ENCODE assay signal across 11 cellular contexts in genomic region chr16:68276223-68276622, GRCh38. TPM values are rescaled to one million over a fixed set of nuclear protein-coding genes. Genes with fewer than 3 reads are reported as not detected.
DNase-seq lines count a peak whose midpoint lies in the region; ATAC-seq and TF ChIP-seq lines count a peak whose summit lies in the region.
"Had no signal": no experiment of that assay in that cellular context is flagged by ENCODE, and none has a peak within 500 bp of the region (broad histone marks: within the 10 kb centered on the region; RNA-seq: fewer than 3 reads in every experiment).

No MANE protein-coding gene starts in this region.

- H3K9me3 ChIP-seq in osteoblast (ENCODE audit: low read depth, low read length), result no peaks in the 10 kb centered on the region
- H3K9me3 ChIP-seq: ascending aorta had no signal

- H3K4me1 Mint-ChIP-seq in activated B cell treated with CpG ODN at 0.5 μM for 24 hours, result peaks cover 54% of the 10 kb centered on the region
- peaks cover 62% of the 10 kb centered on the region for H3K4me1 Mint-ChIP-seq in stimulated activated effector memory CD8-positive, alpha-beta T cell treated with anti-CD3 and anti-CD28 coated beads, Interleukin-12 subunit alpha, Interleukin-12 subunit beta, amount 100 ng/mL, for 72 hours

- peaks cover 50% of the 10 kb centered on the region for H4K20me1 ChIP-seq in osteoblast (ENCODE audit: insufficient read depth, low read length)

- TF ChIP-seq CTCF in activated B cell treated with CpG ODN at 0.5 μM for 24 hours (IDR thresholded peaks at IDR 0.05) (no peak), osteoblast (IDR thresholded peaks at IDR 0.05; ENCODE audit: extremely low read depth, low read depth, low read length) (no peak)

- peak overlapping the region; percentile 24 for H3K4me3 Mint-ChIP-seq in activated B cell treated with CpG ODN at 0.5 μM for 24 hours
- H3K4me3 Mint-ChIP-seq in stimulated activated effector memory CD8-positive, alpha-beta T cell treated with anti-CD3 and anti-CD28 coated beads, Interleukin-12 subunit alpha, Interleukin-12 subunit beta, amount 100 ng/mL, for 72 hours, result peak overlapping the region; percentile 40

- no peak overlapping the region for H3K4me3 ChIP-seq in osteoblast (ENCODE audit: insufficient read depth, low read length)
- H3K4me3 ChIP-seq: ascending aorta had no signal

- H3K36me3 Mint-ChIP-seq in activated B cell treated with CpG ODN at 0.5 μM for 24 hours (ENCODE audit: low read depth), result peaks cover 51% of the 10 kb centered on the region
- H3K36me3 Mint-ChIP-seq in stimulated activated effector memory CD8-positive, alpha-beta T cell treated with anti-CD3 and anti-CD28 coated beads, Interleukin-12 subunit alpha, Interleukin-12 subunit beta, amount 100 ng/mL, for 72 hours, result peaks cover 94% of the 10 kb centered on the region

- CTCF ChIA-PET in activated B cell treated with CpG ODN at 0.5 μM for 24 hours (lab: Charles Lee), result no interaction called here

- ATAC-seq in activated B cell treated with CpG ODN at 0.5 μM for 24 hours (ENCODE audit: low read depth) (no peak), left ventricle myocardium superior (peak; percentile 70)
- no peak for ATAC-seq in stimulated activated effector memory CD8-positive, alpha-beta T cell treated with anti-CD3 and anti-CD28 coated beads, Interleukin-12 subunit alpha, Interleukin-12 subunit beta, amount 100 ng/mL, for 72 hours

- H3K27ac ChIP-seq in osteoblast (ENCODE audit: low read depth, low read length), result no peak overlapping the region
- H3K27ac ChIP-seq: 22Rv1 had no signal

- POLR2A ChIA-PET in activated B cell treated with CpG ODN at 0.5 μM for 24 hours (lab: Charles Lee), result interaction anchor here (0.5 to 1.4 kb wide), 4 partner anchors 10 to 25 kb away, joined by 3 to 5 read pairs (median 4); partner anchors contain the start of gene SLC7A6

- no peak overlapping the region for H2AFZ ChIP-seq in osteoblast (ENCODE audit: low read length)

- H3K27me3 ChIP-seq in osteoblast (ENCODE audit: insufficient read depth, low read length), result no peaks in the 10 kb centered on the region
- H3K27me3 ChIP-seq: ascending aorta had no signal

- H3K27me3 Mint-ChIP-seq in activated B cell treated with CpG ODN at 0.5 μM for 24 hours, result no peaks in the 10 kb centered on the region

- no peak overlapping the region for H3K4me2 ChIP-seq in osteoblast (ENCODE audit: insufficient read depth, low read length)

- peaks cover 4% of the 10 kb centered on the region for H3K4me1 ChIP-seq in osteoblast (ENCODE audit: insufficient read depth, low read length)

- H3K36me3 ChIP-seq in osteoblast (ENCODE audit: insufficient read depth, low read length), result peaks cover 55% of the 10 kb centered on the region

- DNase-seq in DMS79 treated with DMSO at 0.1 percent for 48 hours (lab: John Stamatoyannopoulos, UW), result peak; percentile 25
- no peak for DNase-seq in DMS79 (lab: John Stamatoyannopoulos, UW)
- no peak for DNase-seq in activated B cell treated with CpG ODN at 0.5 μM for 24 hours
- no peak for DNase-seq in left ventricle myocardium superior
- DNase-seq in stimulated activated effector memory CD8-positive, alpha-beta T cell treated with anti-CD3 and anti-CD28 coated beads, Interleukin-12 subunit alpha, Interleukin-12 subunit beta, amount 100 ng/mL, for 72 hours (ENCODE audit: low spot score in 2 of 2), result no peak
- DNase-seq in activated CD4-positive, CD25-positive, alpha-beta regulatory T cell treated with anti-CD3 and anti-CD28 coated beads, Interleukin-2, amount 50 U/mL, for 72 hours, result no peak
- DNase-seq in stimulated activated naive CD4-positive, alpha-beta T cell (lab: John Stamatoyannopoulos, UW), result no peak
- DNase-seq in osteoblast (ENCODE audit: insufficient read length, low spot score, missing footprints), result no peak
- DNase-seq: left cardiac atrium had no signal

- peaks cover 68% of the 10 kb centered on the region for H3K79me2 ChIP-seq in osteoblast (ENCODE audit: insufficient read depth, low read length)

- peak overlapping the region; percentile 88 for H3K27ac Mint-ChIP-seq in activated B cell treated with CpG ODN at 0.5 μM for 24 hours
- H3K27ac Mint-ChIP-seq in stimulated activated effector memory CD8-positive, alpha-beta T cell treated with anti-CD3 and anti-CD28 coated beads, Interleukin-12 subunit alpha, Interleukin-12 subunit beta, amount 100 ng/mL, for 72 hours, result peak overlapping the region; percentile 91

- H3K9me3 Mint-ChIP-seq in activated B cell treated with CpG ODN at 0.5 μM for 24 hours, result no peaks in the 10 kb centered on the region
- H3K9me3 Mint-ChIP-seq in stimulated activated effector memory CD8-positive, alpha-beta T cell treated with anti-CD3 and anti-CD28 coated beads, Interleukin-12 subunit alpha, Interleukin-12 subunit beta, amount 100 ng/mL, for 72 hours, result no peaks in the 10 kb centered on the region

- intact Hi-C loops in activated B cell treated with CpG ODN at 0.5 μM for 24 hours (cut with micrococcal nuclease) (no loop called here), left ventricle myocardium superior (cut with micrococcal nuclease) (no loop called here)

RNA-seq across cellular contexts. Expression of gene SLC7A6, which starts 11.9 kb away (rescaled TPM):
- total RNA-seq in activated B cell treated with CpG ODN at 0.5 μM for 24 hours, result 52.5 and 54.1 TPM in 2 replicates
- 38.2 TPM for total RNA-seq in left ventricle myocardium superior
- total RNA-seq in osteoblast, result 35.1 and 36.9 TPM in 2 replicates

RNA-seq across cellular contexts. Expression of gene PLA2G15, which starts 31.1 kb away (rescaled TPM):
- total RNA-seq in activated B cell treated with CpG ODN at 0.5 μM for 24 hours (5.7 and 8.6 TPM in 2 replicates), left ventricle myocardium superior (33.8 TPM), osteoblast (30.8 and 30.9 TPM in 2 replicates)

RNA-seq across cellular contexts. Expression of gene SLC7A6OS, which starts 34.5 kb away (rescaled TPM):
- 34.8 and 42.0 TPM in 2 replicates for total RNA-seq in activated B cell treated with CpG ODN at 0.5 μM for 24 hours
- total RNA-seq in left ventricle myocardium superior, result 14.2 TPM
- 12.1 and 12.3 TPM in 2 replicates for total RNA-seq in osteoblast

RNA-seq across cellular contexts. Expression of gene PRMT7, which starts 34.6 kb away (rescaled TPM):
- total RNA-seq in activated B cell treated with CpG ODN at 0.5 μM for 24 hours (41.8 and 50.3 TPM in 2 replicates), left ventricle myocardium superior (30.9 TPM), osteoblast (35.4 and 36.9 TPM in 2 replicates)

RNA-seq across cellular contexts. Expression of gene ESRP2, which starts 40.3 kb away (rescaled TPM):
- total RNA-seq in activated B cell treated with CpG ODN at 0.5 μM for 24 hours, result 0.10 and 0.40 TPM in 2 replicates
- total RNA-seq in left ventricle myocardium superior, result 0.87 TPM
- under 0.01 TPM in 1 of 2 replicates, not detected in the other for total RNA-seq in osteoblast
- total RNA-seq: ascending aorta had no signal
